Comparison of ENCODE assay signal across 1 cellular context in the genomic region with DNA sequence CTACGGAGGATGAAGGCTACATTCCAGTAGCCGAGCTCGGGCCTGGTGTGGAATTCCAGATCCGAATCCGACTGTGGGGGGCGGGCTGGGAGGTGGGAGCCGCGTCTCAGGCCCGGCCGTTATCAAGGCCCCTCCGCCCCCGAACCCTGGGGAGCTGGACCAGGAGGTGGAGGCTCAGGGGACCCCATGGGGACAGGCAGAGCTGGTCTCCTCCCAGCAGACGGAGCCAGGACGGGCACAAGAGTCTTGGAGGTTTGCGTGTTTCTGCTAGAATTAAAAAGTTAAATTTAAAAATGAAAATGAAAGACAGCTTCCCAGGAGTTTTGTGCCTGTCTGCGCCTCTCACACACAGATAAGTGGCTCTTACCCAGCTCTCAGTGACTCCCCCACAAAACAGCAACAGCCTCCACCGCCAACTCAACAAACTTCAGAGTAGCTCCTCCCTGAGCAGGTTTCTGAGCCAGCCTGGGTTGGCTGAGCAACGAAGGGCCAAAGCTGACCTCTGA.
A peak's percentile ranks its signal among the peaks of the same experiment; 100 is the strongest.
TF ChIP-seq lines count a peak whose summit lies in the region.

No MANE protein-coding gene starts in this region.

TF ChIP-seq in K562, 482 proteins besides CTCF, POLR2A, EP300 and RAD21 (continues in another document):
- peak; percentile 74 for TF ChIP-seq ZFX (CRISPR knock-in tag; IDR thresholded peaks at IDR 0.05)
- 0 out of 2 replicates have a peak, but pooled peaks have one; percentile 24 for TF ChIP-seq KLF16 (IDR thresholded peaks at IDR 0.05)
- TF ChIP-seq RNF2 (IDR thresholded peaks at IDR 0.05), result 0 out of 2 replicates have a peak, but pooled peaks have one; percentile 26
- TF ChIP-seq ATF1 (CRISPR knock-in tag; IDR thresholded peaks at IDR 0.05), result no peak
- TF ChIP-seq ATF1 (tag; IDR thresholded peaks at IDR 0.05), result peak; percentile 17; the same call in 1 of the 2 replicates
- TF ChIP-seq ZNF239 (CRISPR knock-in tag; IDR thresholded peaks at IDR 0.05), result no peak
- TF ChIP-seq, protein P1, sequence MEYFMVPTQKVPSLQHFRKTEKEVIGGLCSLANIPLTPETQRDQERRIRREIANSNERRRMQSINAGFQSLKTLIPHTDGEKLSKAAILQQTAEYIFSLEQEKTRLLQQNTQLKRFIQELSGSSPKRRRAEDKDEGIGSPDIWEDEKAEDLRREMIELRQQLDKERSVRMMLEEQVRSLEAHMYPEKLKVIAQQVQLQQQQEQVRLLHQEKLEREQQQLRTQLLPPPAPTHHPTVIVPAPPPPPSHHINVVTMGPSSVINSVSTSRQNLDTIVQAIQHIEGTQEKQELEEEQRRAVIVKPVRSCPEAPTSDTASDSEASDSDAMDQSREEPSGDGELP (CRISPR knock-in tag; IDR thresholded peaks at IDR 0.05; ENCODE audit: borderline replicate concordance), result peak; percentile 16; the same call in 1 of the 2 replicates
- peak; percentile 51; the same call in 1 of the 2 replicates for TF ChIP-seq PHF8 (IDR thresholded peaks at IDR 0.05; ENCODE audit: borderline replicate concordance, low read length)
- TF ChIP-seq, protein P2, sequence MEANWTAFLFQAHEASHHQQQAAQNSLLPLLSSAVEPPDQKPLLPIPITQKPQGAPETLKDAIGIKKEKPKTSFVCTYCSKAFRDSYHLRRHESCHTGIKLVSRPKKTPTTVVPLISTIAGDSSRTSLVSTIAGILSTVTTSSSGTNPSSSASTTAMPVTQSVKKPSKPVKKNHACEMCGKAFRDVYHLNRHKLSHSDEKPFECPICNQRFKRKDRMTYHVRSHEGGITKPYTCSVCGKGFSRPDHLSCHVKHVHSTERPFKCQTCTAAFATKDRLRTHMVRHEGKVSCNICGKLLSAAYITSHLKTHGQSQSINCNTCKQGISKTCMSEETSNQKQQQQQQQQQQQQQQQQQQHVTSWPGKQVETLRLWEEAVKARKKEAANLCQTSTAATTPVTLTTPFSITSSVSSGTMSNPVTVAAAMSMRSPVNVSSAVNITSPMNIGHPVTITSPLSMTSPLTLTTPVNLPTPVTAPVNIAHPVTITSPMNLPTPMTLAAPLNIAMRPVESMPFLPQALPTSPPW (CRISPR knock-in tag; IDR thresholded peaks at IDR 0.05), result peak; percentile 45; the same call in 1 of the 2 replicates
- no peak for TF ChIP-seq ZNF184 (CRISPR knock-in tag; IDR thresholded peaks at IDR 0.05)
- peak; percentile 15 for TF ChIP-seq MEIS2 (IDR thresholded peaks at IDR 0.05; ENCODE audit: partially characterized antibody)
- no peak for TF ChIP-seq EZH2 (IDR thresholded peaks at IDR 0.05; ENCODE audit: borderline replicate concordance, low read depth, low read length)
- no peak for TF ChIP-seq CTBP1 (IDR thresholded peaks at IDR 0.05; ENCODE audit: borderline replicate concordance)
- peak; percentile 36 for TF ChIP-seq TBP (optimal IDR thresholded peaks at IDR 0.05; ENCODE audit: low read depth, low read length)
- TF ChIP-seq HMG20B (CRISPR knock-in tag; IDR thresholded peaks at IDR 0.05), result no peak
- no peak for TF ChIP-seq TGIF2 (CRISPR knock-in tag; IDR thresholded peaks at IDR 0.05)
- TF ChIP-seq, protein P3, sequence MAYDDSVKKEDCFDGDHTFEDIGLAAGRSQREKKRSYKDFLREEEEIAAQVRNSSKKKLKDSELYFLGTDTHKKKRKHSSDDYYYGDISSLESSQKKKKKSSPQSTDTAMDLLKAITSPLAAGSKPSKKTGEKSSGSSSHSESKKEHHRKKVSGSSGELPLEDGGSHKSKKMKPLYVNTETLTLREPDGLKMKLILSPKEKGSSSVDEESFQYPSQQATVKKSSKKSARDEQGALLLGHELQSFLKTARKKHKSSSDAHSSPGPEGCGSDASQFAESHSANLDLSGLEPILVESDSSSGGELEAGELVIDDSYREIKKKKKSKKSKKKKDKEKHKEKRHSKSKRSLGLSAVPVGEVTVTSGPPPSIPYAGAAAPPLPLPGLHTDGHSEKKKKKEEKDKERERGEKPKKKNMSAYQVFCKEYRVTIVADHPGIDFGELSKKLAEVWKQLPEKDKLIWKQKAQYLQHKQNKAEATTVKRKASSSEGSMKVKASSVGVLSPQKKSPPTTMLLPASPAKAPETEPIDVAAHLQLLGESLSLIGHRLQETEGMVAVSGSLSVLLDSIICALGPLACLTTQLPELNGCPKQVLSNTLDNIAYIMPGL (CRISPR knock-in tag; IDR thresholded peaks at IDR 0.05), result no peak
- peak; percentile 74 to 78 for TF ChIP-seq NRF1 (conservative IDR thresholded peaks at IDR 0.05 in 1 of 2, IDR thresholded peaks at IDR 0.05 in 1 of 2)
- no peak for TF ChIP-seq SOX6 (IDR thresholded peaks at IDR 0.05)
- 0 out of 2 replicates have a peak, but pooled peaks have one; percentile 21 for TF ChIP-seq SMAD4 (CRISPR knock-in tag; conservative IDR thresholded peaks at IDR 0.05)
- TF ChIP-seq ZNF778 (CRISPR knock-in tag; IDR thresholded peaks at IDR 0.05), result no peak
- TF ChIP-seq SRF (CRISPR knock-in tag; IDR thresholded peaks at IDR 0.05), result peak in 1 of 2 experiments; percentile 65; a peak in 1 of 4 replicates
- peak; percentile 42 for TF ChIP-seq RBBP5 (IDR thresholded peaks at IDR 0.05; ENCODE audit: borderline replicate concordance, insufficient read depth, low read length, poor library complexity, severe bottlenecking)
- no peak for TF ChIP-seq SIN3B (IDR thresholded peaks at IDR 0.05; ENCODE audit: low read depth)
- TF ChIP-seq HEY1 (CRISPR knock-in tag; IDR thresholded peaks at IDR 0.05; ENCODE audit: borderline replicate concordance), result no peak
- TF ChIP-seq BCOR (IDR thresholded peaks at IDR 0.05), result no peak
- TF ChIP-seq ARID1B (IDR thresholded peaks at IDR 0.05), result peak; percentile 68
- TF ChIP-seq, protein P4, sequence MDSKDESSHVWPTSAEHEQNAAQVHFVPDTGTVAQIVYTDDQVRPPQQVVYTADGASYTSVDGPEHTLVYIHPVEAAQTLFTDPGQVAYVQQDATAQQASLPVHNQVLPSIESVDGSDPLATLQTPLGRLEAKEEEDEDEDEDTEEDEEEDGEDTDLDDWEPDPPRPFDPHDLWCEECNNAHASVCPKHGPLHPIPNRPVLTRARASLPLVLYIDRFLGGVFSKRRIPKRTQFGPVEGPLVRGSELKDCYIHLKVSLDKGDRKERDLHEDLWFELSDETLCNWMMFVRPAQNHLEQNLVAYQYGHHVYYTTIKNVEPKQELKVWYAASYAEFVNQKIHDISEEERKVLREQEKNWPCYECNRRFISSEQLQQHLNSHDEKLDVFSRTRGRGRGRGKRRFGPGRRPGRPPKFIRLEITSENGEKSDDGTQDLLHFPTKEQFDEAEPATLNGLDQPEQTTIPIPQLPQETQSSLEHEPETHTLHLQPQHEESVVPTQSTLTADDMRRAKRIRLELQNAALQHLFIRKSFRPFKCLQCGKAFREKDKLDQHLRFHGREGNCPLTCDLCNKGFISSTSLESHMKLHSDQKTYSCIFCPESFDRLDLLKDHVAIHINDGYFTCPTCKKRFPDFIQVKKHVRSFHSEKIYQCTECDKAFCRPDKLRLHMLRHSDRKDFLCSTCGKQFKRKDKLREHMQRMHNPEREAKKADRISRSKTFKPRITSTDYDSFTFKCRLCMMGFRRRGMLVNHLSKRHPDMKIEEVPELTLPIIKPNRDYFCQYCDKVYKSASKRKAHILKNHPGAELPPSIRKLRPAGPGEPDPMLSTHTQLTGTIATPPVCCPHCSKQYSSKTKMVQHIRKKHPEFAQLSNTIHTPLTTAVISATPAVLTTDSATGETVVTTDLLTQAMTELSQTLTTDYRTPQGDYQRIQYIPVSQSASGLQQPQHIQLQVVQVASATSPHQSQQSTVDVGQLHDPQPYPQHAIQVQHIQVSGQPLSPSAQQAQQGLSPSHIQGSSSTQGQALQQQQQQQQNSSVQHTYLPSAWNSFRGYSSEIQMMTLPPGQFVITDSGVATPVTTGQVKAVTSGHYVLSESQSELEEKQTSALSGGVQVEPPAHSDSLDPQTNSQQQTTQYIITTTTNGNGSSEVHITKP (IDR thresholded peaks at IDR 0.05; ENCODE audit: partially characterized antibody), result peak; percentile 40
- no peak for TF ChIP-seq HMG20A (CRISPR knock-in tag; conservative IDR thresholded peaks at IDR 0.05)
- no peak for TF ChIP-seq ARNT (IDR thresholded peaks at IDR 0.05)
- TF ChIP-seq MEF2A (IDR thresholded peaks at IDR 0.05; ENCODE audit: control insufficient read depth, low read depth, low read length), result no peak
- TF ChIP-seq NR2C1 (IDR thresholded peaks at IDR 0.05), result no peak
- no peak for TF ChIP-seq NR2C1 (tag; IDR thresholded peaks at IDR 0.05)
- no peak for TF ChIP-seq ZNF347 (CRISPR knock-in tag; IDR thresholded peaks at IDR 0.05; ENCODE audit: low read depth)
- TF ChIP-seq RBFOX2 (IDR thresholded peaks at IDR 0.05; ENCODE audit: low read depth, low read length), result no peak; the same call in none of the 2 replicates
- TF ChIP-seq FOXJ3 (CRISPR knock-in tag; IDR thresholded peaks at IDR 0.05), result peak; percentile 62; the same call in 1 of the 2 replicates
- no peak for TF ChIP-seq CXXC5 (CRISPR knock-in tag; IDR thresholded peaks at IDR 0.05)
- TF ChIP-seq ZNF24 (IDR thresholded peaks at IDR 0.05), result no peak
- TF ChIP-seq KLF1 (tag; IDR thresholded peaks at IDR 0.05), result no peak
- TF ChIP-seq FOXK2 (conservative IDR thresholded peaks at IDR 0.05 in 1 of 2, IDR thresholded peaks at IDR 0.05 in 1 of 2; ENCODE audit: low read depth in 2 of 2), result 0 out of 4 replicates have a peak, but pooled peaks have one; percentile 28 to 32
- TF ChIP-seq SMARCE1 (IDR thresholded peaks at IDR 0.05), result peak; percentile 59; the same call in 1 of the 2 replicates
- TF ChIP-seq, protein P5, sequence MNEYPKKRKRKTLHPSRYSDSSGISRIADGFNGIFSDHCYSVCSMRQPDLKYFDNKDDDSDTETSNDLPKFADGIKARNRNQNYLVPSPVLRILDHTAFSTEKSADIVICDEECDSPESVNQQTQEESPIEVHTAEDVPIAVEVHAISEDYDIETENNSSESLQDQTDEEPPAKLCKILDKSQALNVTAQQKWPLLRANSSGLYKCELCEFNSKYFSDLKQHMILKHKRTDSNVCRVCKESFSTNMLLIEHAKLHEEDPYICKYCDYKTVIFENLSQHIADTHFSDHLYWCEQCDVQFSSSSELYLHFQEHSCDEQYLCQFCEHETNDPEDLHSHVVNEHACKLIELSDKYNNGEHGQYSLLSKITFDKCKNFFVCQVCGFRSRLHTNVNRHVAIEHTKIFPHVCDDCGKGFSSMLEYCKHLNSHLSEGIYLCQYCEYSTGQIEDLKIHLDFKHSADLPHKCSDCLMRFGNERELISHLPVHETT (CRISPR knock-in tag; conservative IDR thresholded peaks at IDR 0.05 in 1 of 2, IDR thresholded peaks at IDR 0.05 in 1 of 2), result no peak; a peak in 1 of 4 replicates
- 0 out of 2 replicates have a peak, but pooled peaks have one; percentile 10 for TF ChIP-seq L3MBTL2 (IDR thresholded peaks at IDR 0.05)
- TF ChIP-seq ARHGAP35 (IDR thresholded peaks at IDR 0.05; ENCODE audit: partially characterized antibody), result no peak
- no peak for TF ChIP-seq FUS (optimal IDR thresholded peaks at IDR 0.05; ENCODE audit: low read depth, low read length)
- TF ChIP-seq, protein P6, sequence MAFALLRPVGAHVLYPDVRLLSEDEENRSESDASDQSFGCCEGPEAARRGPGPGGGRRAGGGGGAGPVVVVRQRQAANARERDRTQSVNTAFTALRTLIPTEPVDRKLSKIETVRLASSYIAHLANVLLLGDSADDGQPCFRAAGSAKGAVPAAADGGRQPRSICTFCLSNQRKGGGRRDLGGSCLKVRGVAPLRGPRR (CRISPR knock-in tag; IDR thresholded peaks at IDR 0.05), result no peak
- TF ChIP-seq HIVEP1 (CRISPR knock-in tag; IDR thresholded peaks at IDR 0.05), result no peak
- TF ChIP-seq ZNF263 (CRISPR knock-in tag; IDR thresholded peaks at IDR 0.05; ENCODE audit: borderline replicate concordance), result no peak
- TF ChIP-seq, protein P7, sequence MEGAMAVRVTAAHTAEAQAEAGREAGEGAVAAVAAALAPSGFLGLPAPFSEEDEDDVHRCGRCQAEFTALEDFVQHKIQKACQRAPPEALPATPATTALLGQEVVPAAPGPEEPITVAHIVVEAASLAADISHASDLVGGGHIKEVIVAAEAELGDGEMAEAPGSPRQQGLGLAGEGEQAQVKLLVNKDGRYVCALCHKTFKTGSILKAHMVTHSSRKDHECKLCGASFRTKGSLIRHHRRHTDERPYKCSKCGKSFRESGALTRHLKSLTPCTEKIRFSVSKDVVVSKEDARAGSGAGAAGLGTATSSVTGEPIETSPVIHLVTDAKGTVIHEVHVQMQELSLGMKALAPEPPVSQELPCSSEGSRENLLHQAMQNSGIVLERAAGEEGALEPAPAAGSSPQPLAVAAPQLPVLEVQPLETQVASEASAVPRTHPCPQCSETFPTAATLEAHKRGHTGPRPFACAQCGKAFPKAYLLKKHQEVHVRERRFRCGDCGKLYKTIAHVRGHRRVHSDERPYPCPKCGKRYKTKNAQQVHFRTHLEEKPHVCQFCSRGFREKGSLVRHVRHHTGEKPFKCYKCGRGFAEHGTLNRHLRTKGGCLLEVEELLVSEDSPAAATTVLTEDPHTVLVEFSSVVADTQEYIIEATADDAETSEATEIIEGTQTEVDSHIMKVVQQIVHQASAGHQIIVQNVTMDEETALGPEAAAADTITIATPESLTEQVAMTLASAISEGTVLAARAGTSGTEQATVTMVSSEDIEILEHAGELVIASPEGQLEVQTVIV (CRISPR knock-in tag; IDR thresholded peaks at IDR 0.05; ENCODE audit: borderline replicate concordance), result no peak
- TF ChIP-seq, protein P8, sequence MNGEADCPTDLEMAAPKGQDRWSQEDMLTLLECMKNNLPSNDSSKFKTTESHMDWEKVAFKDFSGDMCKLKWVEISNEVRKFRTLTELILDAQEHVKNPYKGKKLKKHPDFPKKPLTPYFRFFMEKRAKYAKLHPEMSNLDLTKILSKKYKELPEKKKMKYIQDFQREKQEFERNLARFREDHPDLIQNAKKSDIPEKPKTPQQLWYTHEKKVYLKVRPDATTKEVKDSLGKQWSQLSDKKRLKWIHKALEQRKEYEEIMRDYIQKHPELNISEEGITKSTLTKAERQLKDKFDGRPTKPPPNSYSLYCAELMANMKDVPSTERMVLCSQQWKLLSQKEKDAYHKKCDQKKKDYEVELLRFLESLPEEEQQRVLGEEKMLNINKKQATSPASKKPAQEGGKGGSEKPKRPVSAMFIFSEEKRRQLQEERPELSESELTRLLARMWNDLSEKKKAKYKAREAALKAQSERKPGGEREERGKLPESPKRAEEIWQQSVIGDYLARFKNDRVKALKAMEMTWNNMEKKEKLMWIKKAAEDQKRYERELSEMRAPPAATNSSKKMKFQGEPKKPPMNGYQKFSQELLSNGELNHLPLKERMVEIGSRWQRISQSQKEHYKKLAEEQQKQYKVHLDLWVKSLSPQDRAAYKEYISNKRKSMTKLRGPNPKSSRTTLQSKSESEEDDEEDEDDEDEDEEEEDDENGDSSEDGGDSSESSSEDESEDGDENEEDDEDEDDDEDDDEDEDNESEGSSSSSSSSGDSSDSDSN (IDR thresholded peaks at IDR 0.05; ENCODE audit: borderline replicate concordance in 1 of 2, low read depth in 2 of 2, low read length in 2 of 2), result 0 out of 4 replicates have a peak, but pooled peaks of 1 of the 2 experiments have one; percentile 26
- no peak for TF ChIP-seq ZNF217 (CRISPR knock-in tag; IDR thresholded peaks at IDR 0.05)
- TF ChIP-seq SMARCA4 (IDR thresholded peaks at IDR 0.05), result peak; percentile 52; the same call in 1 of the 2 replicates
- TF ChIP-seq NUFIP1 (IDR thresholded peaks at IDR 0.05; ENCODE audit: partially characterized antibody), result no peak
- TF ChIP-seq RFX1 (IDR thresholded peaks at IDR 0.05), result peak; percentile 40; the same call in 1 of the 2 replicates
- TF ChIP-seq ZNF445 (CRISPR knock-in tag; IDR thresholded peaks at IDR 0.05; ENCODE audit: low read depth), result no peak
- no peak for TF ChIP-seq RUNX1 (IDR thresholded peaks at IDR 0.05; ENCODE audit: low read depth)
- TF ChIP-seq GABPB2 (CRISPR knock-in tag; conservative IDR thresholded peaks at IDR 0.05), result no peak
- 0 out of 2 replicates have a peak, but pooled peaks have one; percentile 40 for TF ChIP-seq ZNF589 (CRISPR knock-in tag; IDR thresholded peaks at IDR 0.05; ENCODE audit: low read depth)
- TF ChIP-seq MAZ (CRISPR knock-in tag; conservative IDR thresholded peaks at IDR 0.05 in 1 of 2, IDR thresholded peaks at IDR 0.05 in 1 of 2), result no peak
- no peak for TF ChIP-seq CBX1 (IDR thresholded peaks at IDR 0.05; ENCODE audit: low read depth)
